11 cellular contexts compared by ENCODE assay signal in the genomic region with DNA sequence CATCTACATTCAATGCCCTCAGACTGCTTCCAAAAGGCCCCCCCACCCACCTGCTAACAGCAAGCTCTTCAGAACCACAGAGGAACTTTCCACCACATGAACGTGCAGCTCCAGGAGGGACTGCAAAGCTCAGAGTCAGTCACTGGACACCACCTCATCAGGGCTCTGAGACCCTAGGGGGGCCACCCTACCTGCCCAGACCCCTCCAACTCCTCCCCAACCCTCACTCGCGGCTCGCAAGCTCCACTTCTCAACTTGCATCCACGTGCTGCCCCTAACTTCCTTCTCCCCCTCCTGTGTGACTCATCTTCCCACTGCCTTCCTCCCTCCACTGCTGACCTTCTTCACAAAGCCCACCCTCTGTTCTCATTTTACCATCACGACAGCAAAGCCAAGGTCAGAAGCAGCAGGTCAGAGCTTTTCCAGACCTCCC. TPM values are rescaled to one million over a fixed set of nuclear protein-coding genes. Genes with fewer than 3 reads are reported as not detected.
DNase-seq lines count a peak whose midpoint lies in the region; ATAC-seq and TF ChIP-seq lines count a peak whose summit lies in the region.
"Had no signal": no experiment of that assay in that cellular context is flagged by ENCODE, and none has a peak within 500 bp of the region (broad histone marks: within the 10 kb centered on the region; RNA-seq: fewer than 3 reads in every experiment).

No MANE protein-coding gene starts in this region.

- no peaks in the 10 kb centered on the region for H3K27me3 Mint-ChIP-seq in activated CD8-positive, alpha-beta memory T cell treated with anti-CD3 and anti-CD28 coated beads, Interleukin-2, amount 10 ng/mL, durations not matched to agents 7 days and 5 days

- DNase-seq in activated CD8-positive, alpha-beta memory T cell treated with anti-CD3 and anti-CD28 coated beads, Interleukin-2, amount 10 ng/mL, durations not matched to agents 7 days and 5 days, result no peak
- DNase-seq in activated CD8-positive, alpha-beta memory T cell treated with anti-CD3 and anti-CD28 coated beads, Interleukin-2, amount 50 U/mL, for 48 hours, result no peak
- DNase-seq in SK-MEL-5 (ENCODE audit: low read depth, low spot score), result peak; percentile 65
- peak; percentile 64 for DNase-seq in esophagus muscularis mucosa (ENCODE audit: extremely low spot score)
- no peak for DNase-seq in stomach
- no peak for DNase-seq in activated CD4-positive, CD25-positive, alpha-beta regulatory T cell (lab: John Stamatoyannopoulos, UW)
- no peak for DNase-seq in dedifferentiated amniotic fluid mesenchymal stem cell (ENCODE audit: extremely low spot score)
- DNase-seq: cerebellar nuclear complex, KG1, left cardiac atrium had no signal

- H3K4me1 ChIP-seq in esophagus muscularis mucosa (peaks cover 44 to 97% (median 79%) of the 10 kb centered on the region in 4 donors), stomach (peaks cover 80 to 100% (median 93%) of the 10 kb centered on the region in 4 donors)

- TF ChIP-seq EP300 in esophagus muscularis mucosa (IDR thresholded peaks at IDR 0.05) (no peak), stomach (IDR thresholded peaks at IDR 0.05) (no peak)

- 57% methylated on average over 6 of the region's 6 CpGs for WGBS in esophagus muscularis mucosa
- 59 to 68% (median 66%) methylated on average over 6 of the region's 6 CpGs for WGBS in stomach, 5 donors

- CTCF ChIA-PET in activated CD8-positive, alpha-beta memory T cell treated with anti-CD3 and anti-CD28 coated beads, Interleukin-2, amount 10 ng/mL, durations not matched to agents 7 days and 5 days (lab: Charles Lee), result interaction anchor here (1.0 to 1.2 kb wide), 2 partner anchors 76 to 80 kb away, joined by 3 read pairs; no protein-coding TSS in a partner anchor

- peak overlapping the region; percentile 91 for H3K27ac Mint-ChIP-seq in activated CD8-positive, alpha-beta memory T cell treated with anti-CD3 and anti-CD28 coated beads, Interleukin-2, amount 10 ng/mL, durations not matched to agents 7 days and 5 days

- peaks cover 86% of the 10 kb centered on the region for H3K4me1 Mint-ChIP-seq in activated CD8-positive, alpha-beta memory T cell treated with anti-CD3 and anti-CD28 coated beads, Interleukin-2, amount 10 ng/mL, durations not matched to agents 7 days and 5 days

- H3K36me3 ChIP-seq in esophagus muscularis mucosa, result no peaks in the 10 kb centered on the region
- H3K36me3 ChIP-seq in stomach, result no peaks in the 10 kb centered on the region

- H3K36me3 Mint-ChIP-seq in activated CD8-positive, alpha-beta memory T cell treated with anti-CD3 and anti-CD28 coated beads, Interleukin-2, amount 10 ng/mL, durations not matched to agents 7 days and 5 days, result peaks cover 16% of the 10 kb centered on the region

- H3K9me3 Mint-ChIP-seq in activated CD8-positive, alpha-beta memory T cell treated with anti-CD3 and anti-CD28 coated beads, Interleukin-2, amount 10 ng/mL, durations not matched to agents 7 days and 5 days (ENCODE audit: low read depth), result no peaks in the 10 kb centered on the region

- TF ChIP-seq POLR2A in esophagus muscularis mucosa (IDR thresholded peaks at IDR 0.05; ENCODE audit: low read depth), result no peak
- no peak for TF ChIP-seq POLR2A in stomach (IDR thresholded peaks at IDR 0.05)

- in situ Hi-C loops in SK-MEL-5 (cut with HindIII; ENCODE audit: low pct_unique_long_range_greater_than_20kb, low sequenced_read_pairs), result no loop called here

- H3K27ac ChIP-seq in esophagus muscularis mucosa (replicated peaks in 1 of 4) (no peak overlapping the region), stomach (peak overlapping the region; percentile 22 to 97 (median 71))

- TF ChIP-seq CTCF in esophagus muscularis mucosa (IDR thresholded peaks at IDR 0.05), result no peak
- no peak for TF ChIP-seq CTCF in stomach (IDR thresholded peaks at IDR 0.05)

- H3K27me3 ChIP-seq in esophagus muscularis mucosa (no peaks in the 10 kb centered on the region), stomach (no peaks in the 10 kb centered on the region)

- H3K4me3 ChIP-seq in esophagus muscularis mucosa (no peak overlapping the region), stomach (no peak overlapping the region)

- ATAC-seq in activated CD8-positive, alpha-beta memory T cell treated with anti-CD3 and anti-CD28 coated beads, Interleukin-2, amount 10 ng/mL, durations not matched to agents 7 days and 5 days, result no peak
- ATAC-seq in GM18909 (IDR thresholded peaks at IDR 0.05; ENCODE audit: poor library complexity, unreplicated experiment), result no peak

- no peaks in the 10 kb centered on the region for H3K9me3 ChIP-seq in esophagus muscularis mucosa
- H3K9me3 ChIP-seq in stomach, result no peaks in the 10 kb centered on the region

- intact Hi-C loops in esophagus muscularis mucosa (cut with DNase I), result no loop called here
- intact Hi-C loops in stomach (cut with DNase I; ENCODE audit: low total_unique reads), result no loop called here

- peak overlapping the region; percentile 81 for H3K4me3 Mint-ChIP-seq in activated CD8-positive, alpha-beta memory T cell treated with anti-CD3 and anti-CD28 coated beads, Interleukin-2, amount 10 ng/mL, durations not matched to agents 7 days and 5 days

RNA-seq across cellular contexts. Expression of gene MBOAT1, which starts 6.5 kb away (rescaled TPM):
- total RNA-seq in activated CD8-positive, alpha-beta memory T cell treated with anti-CD3 and anti-CD28 coated beads, Interleukin-2, amount 10 ng/mL, durations not matched to agents 7 days and 5 days, result 10 to 100 TPM; 17.7 to 22.6 TPM
- total RNA-seq in SK-MEL-5 (2014; rRNA removed; shearing (Covaris generic)), result 27.8 and 30.2 TPM in 2 replicates
- 7.5 and 8.3 TPM in 2 replicates for polyA plus RNA-seq in SK-MEL-5 (2015; cell fraction: cytosol; rRNA removed)
- polyA plus RNA-seq in SK-MEL-5 (2015; cell fraction: nucleus; rRNA removed), result 36.8 TPM in 2 replicates
- 1 to 10 TPM; 4.3 to 5.6 (median 4.7) TPM for total RNA-seq in esophagus muscularis mucosa
- total RNA-seq in stomach, result 10 to 100 TPM; 11.1 to 47.2 (median 19.2) TPM
- polyA plus RNA-seq in stomach, result 1 to 10 TPM; 2.4 to 5.5 (median 2.9) TPM

Comparison
In these comparisons a context has a peak if more than half of its experiments do, and no peak if none do; other contexts are left out.
1. DNase-seq: peak in SK-MEL-5 (single experiment) and esophagus muscularis mucosa (single experiment); none in activated CD8-positive, alpha-beta memory T cell treated with anti-CD3 and anti-CD28 coated beads, Interleukin-2, amount 10 ng/mL, durations not matched to agents 7 days and 5 days (single experiment), activated CD8-positive, alpha-beta memory T cell treated with anti-CD3 and anti-CD28 coated beads, Interleukin-2, amount 50 U/mL, for 48 hours (single experiment), stomach (single experiment), activated CD4-positive, CD25-positive, alpha-beta regulatory T cell (0 of 4) and dedifferentiated amniotic fluid mesenchymal stem cell (single experiment).
2. H3K27ac ChIP-seq: peak in stomach (5 of 5); none in esophagus muscularis mucosa (0 of 4).